In the genomic region with DNA sequence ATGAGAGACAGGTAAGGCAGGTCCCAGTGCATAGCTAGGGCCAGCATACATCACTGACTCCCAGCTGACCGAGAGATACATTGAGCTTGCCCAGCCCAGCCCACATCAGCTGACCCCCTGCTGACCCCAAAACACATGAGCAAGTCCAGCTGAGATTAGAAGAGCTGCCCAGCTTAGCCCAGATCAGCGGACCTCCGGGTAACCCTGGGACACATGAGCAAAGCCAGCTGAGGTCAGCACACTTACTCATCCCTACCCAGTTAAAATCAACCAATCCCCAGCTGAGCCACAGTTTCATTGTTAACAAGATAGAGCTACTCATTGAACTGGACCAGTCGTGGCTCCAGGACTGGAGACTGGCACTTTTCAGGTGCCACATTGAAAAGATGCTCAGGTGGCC, we compare ENCODE assay signal across 21 cellular contexts. TPM values are rescaled to one million over a fixed set of nuclear protein-coding genes. Genes with fewer than 3 reads are reported as not detected.
DNase-seq lines count a peak whose midpoint lies in the region; ATAC-seq and TF ChIP-seq lines count a peak whose summit lies in the region.
"Had no signal": no experiment of that assay in that cellular context is flagged by ENCODE, and none has a peak within 500 bp of the region (broad histone marks: within the 10 kb centered on the region; RNA-seq: fewer than 3 reads in every experiment).

No MANE protein-coding gene starts in this region.

- POLR2A ChIA-PET in PC-3 (lab: Charles Lee; ENCODE audit: unreplicated experiment), result no interaction called here
- POLR2A ChIA-PET in A673 (lab: Charles Lee; ENCODE audit: low non-redundant PET), result no interaction called here

- peaks cover 4% of the 10 kb centered on the region; the same call in 1 of the 2 replicates for H3K27me3 ChIP-seq in PC-3 (ENCODE audit: low read length)
- no peaks in the 10 kb centered on the region for H3K27me3 ChIP-seq in A673 (replicated peaks; ENCODE audit: insufficient read depth, low read depth, low read length, poor library complexity)

- H3K27ac ChIP-seq in PC-3 (ENCODE audit: low read length) (no peak overlapping the region), A673 (ENCODE audit: low read depth, low read length, poor library complexity, severe bottlenecking) (no peak overlapping the region)
- H3K27ac ChIP-seq: C4-2B, spleen had no signal

- H3K4me3 ChIP-seq in PC-3 (ENCODE audit: low read length) (no peak overlapping the region), epithelial cell of proximal tubule (ENCODE audit: low read depth, low read length) (no peak overlapping the region), mucosa of descending colon (no peak overlapping the region), A673 (ENCODE audit: low read depth, low read length, poor library complexity, severe bottlenecking) (no peak overlapping the region)
- H3K4me3 ChIP-seq: GM12878, spleen had no signal

- BruUV-seq in PC-3 (replicated peaks; lab: Mats Ljungman, UMichigan) (no TSS peak), A673 (replicated peaks; lab: Mats Ljungman, UMichigan) (no TSS peak)

- no peaks in the 10 kb centered on the region for H4K20me1 ChIP-seq in PC-3 (ENCODE audit: low read length)

- no peak overlapping the region for H2AFZ ChIP-seq in PC-3 (ENCODE audit: low read length)

- H3K9me3 ChIP-seq in PC-3 (ENCODE audit: low read length) (no peaks in the 10 kb centered on the region), mucosa of descending colon (no peaks in the 10 kb centered on the region), A673 (ENCODE audit: low read depth, low read length, poor library complexity, severe bottlenecking) (no peaks in the 10 kb centered on the region)
- H3K9me3 ChIP-seq: spleen had no signal

- H3F3A ChIP-seq in PC-3 (ENCODE audit: low read length, unreplicated experiment), result no peaks in the 10 kb centered on the region

- ATAC-seq in PC-3 (peak; percentile 36; the same call in 1 of the 2 replicates), mucosa of descending colon (peak; percentile 17), HG02938 (IDR thresholded peaks at IDR 0.05; ENCODE audit: unreplicated experiment) (no peak)
- ATAC-seq: GM12878, HCT116, left lobe of liver had no signal

- no peak overlapping the region for H3K4me2 ChIP-seq in PC-3 (ENCODE audit: low read length)

- no peaks in the 10 kb centered on the region for H3K79me2 ChIP-seq in PC-3 (ENCODE audit: low read length)

- intact Hi-C loops in PC-3 (cut with micrococcal nuclease) (loop anchor here (10.0 kb wide), 1 partner anchor 1225 kb away; no protein-coding TSS in a partner anchor), mucosa of descending colon (cut with DNase I, micrococcal nuclease) (no loop called here), A673 (cut with micrococcal nuclease; ENCODE audit: unreplicated experiment) (no loop called here)

- H3K9me2 ChIP-seq in PC-3 (replicated peaks; ENCODE audit: low read length), result no peaks in the 10 kb centered on the region

- H3K9ac ChIP-seq in PC-3 (ENCODE audit: low read length), result no peak overlapping the region

- H3K36me3 ChIP-seq in PC-3 (ENCODE audit: low read depth, low read length), result no peaks in the 10 kb centered on the region
- H3K36me3 ChIP-seq in mucosa of descending colon (ENCODE audit: low read depth), result no peaks in the 10 kb centered on the region
- no peaks in the 10 kb centered on the region for H3K36me3 ChIP-seq in A673 (ENCODE audit: insufficient read depth, low read length, poor library complexity, severe bottlenecking)
- H3K36me3 ChIP-seq: spleen had no signal

- CTCF ChIA-PET in PC-3 (lab: Charles Lee) (interaction anchor here (1.1 kb wide), 2 partner anchors 104 to 179 kb away, joined by 3 read pairs; no protein-coding TSS in a partner anchor), A673 (lab: Charles Lee) (no interaction called here)

- DNase-seq in ELR (ENCODE audit: low read depth) (peak; percentile 44), PC-3 (peak; percentile 36), epithelial cell of proximal tubule (ENCODE audit: low read depth) (peak; percentile 63), mucosa of descending colon (no peak), A673 (ENCODE audit: low spot score) (no peak)
- DNase-seq in stimulated activated naive CD4-positive, alpha-beta T cell (lab: John Stamatoyannopoulos, UW), result no peak
- no peak for DNase-seq in effector CD8-positive, alpha-beta T cell (lab: John Stamatoyannopoulos, UW)
- DNase-seq: activated CD4-positive, alpha-beta T cell treated with anti-CD3 and anti-CD28 coated beads for 48 hours; activated naive CD8-positive, alpha-beta T cell treated with anti-CD3 and anti-CD28 coated beads, Interleukin-2, amount 10 ng/mL, durations not matched to agents 7 days and 5 days; activated T-cell treated with anti-CD3 and anti-CD28 coated beads, Interleukin-2, amount 50 U/mL, for 1 hour; DMS79 treated with DMSO at 0.1 percent for 48 hours; hippocampal formation; NCI-H2029 treated with DMSO at 0.1 percent for 48 hours; NCI-H526; RPMI8226; spleen had no signal

- H3K4me1 ChIP-seq in PC-3 (ENCODE audit: insufficient read depth, low read length), result no peaks in the 10 kb centered on the region
- no peaks in the 10 kb centered on the region for H3K4me1 ChIP-seq in mucosa of descending colon (ENCODE audit: low read depth)
- H3K4me1 ChIP-seq in A673 (ENCODE audit: insufficient read depth, low read length, poor library complexity, severe bottlenecking), result no peaks in the 10 kb centered on the region
- H3K4me1 ChIP-seq: spleen had no signal

- no peak for TF ChIP-seq CTCF in PC-3 (conservative IDR thresholded peaks at IDR 0.05; ENCODE audit: low read depth, low read length)
- no peak for TF ChIP-seq CTCF in epithelial cell of proximal tubule (conservative IDR thresholded peaks at IDR 0.05; ENCODE audit: low read depth, low read length)
- TF ChIP-seq CTCF in mucosa of descending colon (IDR thresholded peaks at IDR 0.05), result no peak
- no peak for TF ChIP-seq CTCF in A673 (conservative IDR thresholded peaks at IDR 0.05; ENCODE audit: low read depth, low read length)

RNA-seq across cellular contexts. Expression of a gene that starts 21.8 kb away (rescaled TPM):
- total RNA-seq in PC-3 (2014; rRNA removed) (33.6 and 35.9 TPM in 2 replicates), epithelial cell of proximal tubule (14.8 and 21.3 TPM in 2 replicates), mucosa of descending colon (10 to 100 TPM; 42.2 to 76.9 (median 59.1) TPM), A673 (2021) (20.9 and 21.4 TPM in 2 replicates)

RNA-seq across cellular contexts. Expression of a gene that starts 58.0 kb away (rescaled TPM):
- total RNA-seq in PC-3 (2014; rRNA removed) (94.1 and 97.9 TPM in 2 replicates), epithelial cell of proximal tubule (58.4 and 68.8 TPM in 2 replicates), mucosa of descending colon (10 to 100 TPM in 1 of 3 donors, 1 to 10 TPM in 2; 2.0 to 13.7 (median 3.3) TPM), A673 (2021) (143 and 144 TPM in 2 replicates)

Comparison
In these comparisons a context has a peak if more than half of its experiments do, and no peak if none do; other contexts are left out.
1. DNase-seq: peak in ELR (single experiment), PC-3 (single experiment) and epithelial cell of proximal tubule (single experiment); none in mucosa of descending colon (0 of 3), A673 (single experiment), stimulated activated naive CD4-positive, alpha-beta T cell (0 of 6) and effector CD8-positive, alpha-beta T cell (single experiment).